In genomic region chr17:47649153-47649971, GRCh38 we compare ENCODE assay signal across 8 cellular contexts. TPM values are rescaled to one million over a fixed set of nuclear protein-coding genes. Genes with fewer than 3 reads are reported as not detected.
DNase-seq lines count a peak whose midpoint lies in the region; ATAC-seq and TF ChIP-seq lines count a peak whose summit lies in the region.

Gene KPNB1 (plus strand): TSS chr17:47649919. CDS start chr17:47650245, 326 bp downstream.

- H3K27me3 Mint-ChIP-seq in T-helper 17 cell (no peaks in the 10 kb centered on the region), progenitor cell of endocrine pancreas (no peaks in the 10 kb centered on the region)

- peak within 1 kb of the TSS; percentile 96 for H3K4me3 Mint-ChIP-seq in T-helper 17 cell
- H3K4me3 Mint-ChIP-seq in progenitor cell of endocrine pancreas (ENCODE audit: low read depth): peak within 1 kb of the TSS; percentile 80

- ATAC-seq in HG02885 (IDR thresholded peaks at IDR 0.05; ENCODE audit: poor library complexity, unreplicated experiment) (peak; percentile 81), T-helper 17 cell (peak; percentile 85), left cardiac atrium (peak; percentile 91 to 93)

- intact Hi-C loops in left cardiac atrium (cut with DNase I): no loop called here

- H3K36me3 Mint-ChIP-seq in T-helper 17 cell (ENCODE audit: low read depth): peaks cover 6% of the 10 kb centered on the region
- H3K36me3 Mint-ChIP-seq in progenitor cell of endocrine pancreas (ENCODE audit: insufficient read depth): peaks cover 17% of the 10 kb centered on the region

- peak within 1 kb of the TSS; percentile 92 for H3K27ac Mint-ChIP-seq in T-helper 17 cell
- peak within 1 kb of the TSS; percentile 96 for H3K27ac Mint-ChIP-seq in progenitor cell of endocrine pancreas

- H3K9me3 Mint-ChIP-seq in progenitor cell of endocrine pancreas (ENCODE audit: low read depth): no peaks in the 10 kb centered on the region

- TF ChIP-seq POLR2A in GM15510 (IDR thresholded peaks at IDR 0.05; ENCODE audit: borderline replicate concordance, extremely low read depth, insufficient read length): peak; percentile 75

- H3K9me3 ChIP-seq in T-helper 17 cell (ENCODE audit: control insufficient read depth, low read length, poor library complexity, severe bottlenecking): no peaks in the 10 kb centered on the region

- TF ChIP-seq CTCF in progenitor cell of endocrine pancreas (IDR thresholded peaks at IDR 0.05; ENCODE audit: unreplicated experiment): no peak

- peak; percentile 100 for DNase-seq in NCI-H1694 treated with DMSO at 0.1 percent for 48 hours (lab: John Stamatoyannopoulos, UW)
- peak; percentile 93 to 97 (median 94) for DNase-seq in T-helper 17 cell
- DNase-seq in amygdala (lab: John Stamatoyannopoulos, UW): peak; percentile 86 to 100 (median 99)
- peak; percentile 99 for DNase-seq in left cardiac atrium
- peak; percentile 99 for DNase-seq in progenitor cell of endocrine pancreas (ENCODE audit: low spot score, unreplicated experiment)
- peak; percentile 100 for DNase-seq in ureter (ENCODE audit: low spot score)

- peaks cover 35% of the 10 kb centered on the region for H3K4me1 Mint-ChIP-seq in T-helper 17 cell
- peaks cover 31% of the 10 kb centered on the region for H3K4me1 Mint-ChIP-seq in progenitor cell of endocrine pancreas (ENCODE audit: low read depth)

RNA-seq across cellular contexts. Expression of gene KPNB1, which starts in this region (rescaled TPM):
- 100 to 1,000 TPM; 183 to 196 TPM for total RNA-seq in T-helper 17 cell
- 100 to 1,000 TPM; 145 to 180 TPM for total RNA-seq in left cardiac atrium
- 379 and 386 TPM in 2 replicates for total RNA-seq in progenitor cell of endocrine pancreas
- total RNA-seq in ureter: 352 TPM

Comparison
In these comparisons a context has a peak if more than half of its experiments do, and no peak if none do; other contexts are left out.
1. Peak in every context shown above with its lines: DNase-seq and ATAC-seq.